In genomic region chr13:40153516-40153915, GRCh38 we compare ENCODE assay signal across 11 cellular contexts.
"Had no signal": no experiment of that assay in that cellular context is flagged by ENCODE, and none has a peak within 500 bp of the region (broad histone marks: within the 10 kb centered on the region; RNA-seq: fewer than 3 reads in every experiment).

No MANE protein-coding gene starts in this region.

- H3K9me3 ChIP-seq: heart left ventricle had no signal

- H3K27ac ChIP-seq: heart left ventricle, neural progenitor cell, parathyroid adenoma had no signal

- H3K4me3 ChIP-seq: heart left ventricle, neural progenitor cell, smooth muscle cell had no signal

- ATAC-seq: activated T-cell treated with anti-CD3 and anti-CD28 coated beads, Interleukin-2, amount 50 U/mL, for 72 hours; heart left ventricle; stimulated activated effector memory CD8-positive, alpha-beta T cell treated with anti-CD3 and anti-CD28 coated beads, Interleukin-12 subunit alpha, Interleukin-12 subunit beta, amount 100 ng/mL, for 72 hours had no signal

- H3K27me3 ChIP-seq: heart left ventricle, neural progenitor cell had no signal

- H3K36me3 ChIP-seq: heart left ventricle, neural progenitor cell had no signal

- H3K4me1 ChIP-seq: parathyroid adenoma had no signal

- DNase-seq: activated CD4-positive, alpha-beta T cell treated with anti-CD3 and anti-CD28 coated beads for 1 hour; activated CD4-positive, alpha-beta T cell treated with anti-CD3 and anti-CD28 coated beads, Interleukin-2, amount 50 U/mL, for 48 hours; activated naive CD8-positive, alpha-beta T cell treated with anti-CD3 and anti-CD28 coated beads, Interleukin-2, amount 10 ng/mL, durations not matched to agents 7 days and 5 days; activated T-cell treated with anti-CD3 and anti-CD28 coated beads, Interleukin-2, amount 50 U/mL, for 72 hours; mesendoderm; retina had no signal
